ENCODE assay signal across 22 cellular contexts in genomic region chr1:27052527-27052926, GRCh38. TPM values are rescaled to one million over a fixed set of nuclear protein-coding genes. Genes with fewer than 3 reads are reported as not detected.
"Had no signal": no experiment of that assay in that cellular context is flagged by ENCODE, and none has a peak within 500 bp of the region (broad histone marks: within the 10 kb centered on the region; RNA-seq: fewer than 3 reads in every experiment).

No MANE protein-coding gene starts in this region.

- H3K9ac ChIP-seq: KMS-11 had no signal

- H3K4me3 ChIP-seq: SJSA1, SK-N-MC had no signal

- H3K4me1 ChIP-seq: SJSA1 had no signal

- H3K27me3 ChIP-seq: SJSA1 had no signal

- H3K27ac ChIP-seq: HL-60, KMS-11, SJSA1, SK-N-MC had no signal

- H3K4me2 ChIP-seq: KMS-11 had no signal

- H3K36me3 ChIP-seq: SJSA1 had no signal

- DNase-seq: NCI-H1092, NCI-H1105 treated with DMSO at 0.1 percent for 48 hours, NCI-H1417 treated with DMSO at 0.1 percent for 48 hours, NCI-H146, NCI-H1694 treated with DMSO at 0.1 percent for 48 hours, NCI-H1930, NCI-H2081, NCI-H2107, NCI-H2227 treated with DMSO at 0.1 percent for 48 hours, NCI-H524, NCI-H526 treated with DMSO at 0.1 percent for 48 hours, NCI-H748 treated with DMSO at 0.1 percent for 48 hours, Right ventricle myocardium superior, RPMI8226, SIG-M5 had no signal

- H3K9me3 ChIP-seq: SJSA1 had no signal

- FAIRE-seq: HTR-8/SVneo, RCC 7860 had no signal

RNA-seq across cellular contexts. Expression of gene TENT5B, which starts 39.9 kb away (rescaled TPM):
- total RNA-seq: T-helper 1 cell treated with Interleukin-12 subunit alpha and Interleukin-12 subunit beta and Interleukin-4 antibody, amounts not matched to agents 30 ng/mL and 1 ng/mL, for 36 hours had no signal
